Comparison of ENCODE assay signal across 19 cellular contexts in the genomic region with DNA sequence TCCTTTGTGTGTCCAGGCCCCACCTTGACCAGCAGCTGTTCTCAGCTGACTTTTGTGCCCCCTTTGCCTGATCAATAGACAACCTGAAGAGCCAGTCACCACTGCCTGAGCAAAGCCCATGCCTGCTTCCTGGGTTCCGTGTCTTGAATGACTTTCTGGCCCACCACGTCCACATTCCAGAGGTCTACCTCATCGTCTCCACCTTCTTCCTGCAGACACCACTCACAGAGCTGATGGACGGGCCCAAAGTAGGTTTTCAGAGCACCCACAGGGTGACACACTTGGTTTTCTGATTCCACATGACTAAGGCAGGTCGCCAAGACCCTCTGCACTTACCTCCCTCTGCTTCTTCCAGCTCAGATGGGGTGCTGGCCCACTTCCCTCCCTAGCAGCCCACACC.
"Had no signal": no experiment of that assay in that cellular context is flagged by ENCODE, and none has a peak within 500 bp of the region (broad histone marks: within the 10 kb centered on the region; RNA-seq: fewer than 3 reads in every experiment).

No MANE protein-coding gene starts in this region.

- H3K79me2 ChIP-seq: hepatocyte had no signal

- H3K9me3 ChIP-seq: ascending aorta, gastrocnemius medialis, neutrophil, right atrium auricular region had no signal

- FAIRE-seq: endothelial cell of umbilical vein had no signal

- DNase-seq: activated CD4-positive, alpha-beta memory T cell treated with anti-CD3 and anti-CD28 coated beads for 36 hours; activated CD4-positive, CD25-positive, alpha-beta regulatory T cell treated with anti-CD3 and anti-CD28 coated beads, Interleukin-2, amount 50 U/mL, for 72 hours; activated gamma-delta T cell treated with Interleukin-2 at 50 U/mL for 16 hours; activated naive CD8-positive, alpha-beta T cell treated with anti-CD3 and anti-CD28 coated beads, Interleukin-2, amount 50 U/mL, for 24 hours; activated T-cell treated with anti-CD3 and anti-CD28 coated beads, Interleukin-2, amount 50 U/mL, for 4 hours; caudate nucleus; effector CD4-positive, alpha-beta T cell; gastrocnemius medialis; kidney glomerular epithelial cell; naive thymus-derived CD4-positive, alpha-beta T cell; stimulated activated CD4-positive, alpha-beta T cell treated with anti-CD3 and anti-CD28 coated beads, Interleukin-4, amount 100 ng/mL, for 4 hours had no signal

- H3K4me3 ChIP-seq: ascending aorta, coronary artery, gastrocnemius medialis, hepatocyte, lung, right atrium auricular region, skin epidermis had no signal

- H2AFZ ChIP-seq: hepatocyte had no signal

- H3K4me2 ChIP-seq: hepatocyte had no signal

- H3K27ac ChIP-seq: ascending aorta, coronary artery, gastrocnemius medialis, hepatocyte, neutrophil, right atrium auricular region, skin epidermis had no signal

- H3K27me3 ChIP-seq: ascending aorta, gastrocnemius medialis, hepatocyte, neutrophil, right atrium auricular region had no signal

- H3K4me1 ChIP-seq: ascending aorta, gastrocnemius medialis had no signal

- ATAC-seq: activated naive CD8-positive, alpha-beta T cell treated with anti-CD3 and anti-CD28 coated beads, Interleukin-2, amount 50 U/mL, for 24 hours; activated T-cell treated with anti-CD3 and anti-CD28 coated beads, Interleukin-2, amount 50 U/mL, for 4 hours; gastrocnemius medialis; naive thymus-derived CD4-positive, alpha-beta T cell had no signal

- H3K36me3 ChIP-seq: ascending aorta, gastrocnemius medialis, right atrium auricular region had no signal
